30 cellular contexts compared by ENCODE assay signal in the genomic region with DNA sequence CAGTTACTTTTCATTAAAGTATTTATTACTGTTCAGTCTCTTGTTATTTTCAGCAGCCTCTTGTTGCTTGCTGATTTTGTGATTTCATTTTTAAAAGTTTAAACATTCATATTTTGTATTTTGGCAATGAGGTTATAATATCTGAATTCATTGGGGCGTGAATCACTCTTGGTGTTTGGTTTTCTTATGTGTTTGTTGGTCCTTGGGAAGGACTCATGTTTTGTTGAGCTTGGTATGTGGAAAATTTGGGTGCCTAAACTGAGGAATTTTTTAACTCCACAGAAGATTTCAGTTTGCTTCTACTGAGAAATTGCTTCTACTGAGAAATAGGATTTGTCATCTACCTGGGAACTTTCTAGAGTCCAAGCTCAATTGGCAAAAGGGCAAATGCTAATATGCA. TPM values are rescaled to one million over a fixed set of nuclear protein-coding genes. Genes with fewer than 3 reads are reported as not detected.
DNase-seq lines count a peak whose midpoint lies in the region; ATAC-seq and TF ChIP-seq lines count a peak whose summit lies in the region.
"Had no signal": no experiment of that assay in that cellular context is flagged by ENCODE, and none has a peak within 500 bp of the region (broad histone marks: within the 10 kb centered on the region; RNA-seq: fewer than 3 reads in every experiment).

No MANE protein-coding gene starts in this region.

- H3K4me3 Mint-ChIP-seq in glutamatergic neuron (ENCODE audit: unreplicated experiment) = no peak overlapping the region
- H3K4me3 Mint-ChIP-seq in stimulated activated effector memory CD8-positive, alpha-beta T cell treated with anti-CD3 and anti-CD28 coated beads, Interleukin-12 subunit alpha, Interleukin-12 subunit beta, amount 100 ng/mL, for 72 hours = no peak overlapping the region
- H3K4me3 Mint-ChIP-seq: activated CD8-positive, alpha-beta T cell treated with anti-CD3 and anti-CD28 coated beads for 36 hours; activated naive CD8-positive, alpha-beta T cell; endodermal cell had no signal

- no peak for ATAC-seq in stimulated activated effector memory CD8-positive, alpha-beta T cell treated with anti-CD3 and anti-CD28 coated beads, Interleukin-12 subunit alpha, Interleukin-12 subunit beta, amount 100 ng/mL, for 72 hours
- ATAC-seq in HG02623 (IDR thresholded peaks at IDR 0.05; ENCODE audit: unreplicated experiment) = no peak
- ATAC-seq: activated CD8-positive, alpha-beta T cell treated with anti-CD3 and anti-CD28 coated beads for 36 hours; gastroesophageal sphincter; left cardiac atrium; mucosa of descending colon; natural killer cell; Panc1 had no signal

- peaks cover 2% of the 10 kb centered on the region for H3K27me3 Mint-ChIP-seq in glutamatergic neuron (ENCODE audit: unreplicated experiment)
- H3K27me3 Mint-ChIP-seq: activated CD8-positive, alpha-beta T cell treated with anti-CD3 and anti-CD28 coated beads for 36 hours; activated naive CD8-positive, alpha-beta T cell had no signal

- TF ChIP-seq CTCF in glutamatergic neuron (IDR thresholded peaks at IDR 0.05; ENCODE audit: partially characterized antibody, unreplicated experiment) = no peak

- DNase-seq in GM04503 (ENCODE audit: low read depth) (peak; percentile 27), astrocyte of the hippocampus (ENCODE audit: low read depth, low spot score) (peak; percentile 44), glutamatergic neuron (no peak), SK-N-DZ (ENCODE audit: low spot score) (no peak), cerebellum (ENCODE audit: low spot score) (no peak)
- no peak for DNase-seq in stimulated activated effector memory CD8-positive, alpha-beta T cell treated with anti-CD3 and anti-CD28 coated beads, Interleukin-12 subunit alpha, Interleukin-12 subunit beta, amount 100 ng/mL, for 72 hours (ENCODE audit: low spot score in 2 of 2)
- DNase-seq: activated CD8-positive, alpha-beta T cell treated with anti-CD3 and anti-CD28 coated beads for 36 hours; C1 segment of cervical spinal cord; COR-L47; cortex of kidney; endodermal cell; GOT3; hippocampal formation; left cardiac atrium; MM.1S; mucosa of descending colon; natural killer cell; NCI-H1417; NCI-H2029; NCI-H526; nucleus accumbens; SHP77; stimulated activated CD4-positive, alpha-beta T cell treated with anti-CD3 and anti-CD28 coated beads, Interleukin-15, amount 100 ng/mL, for 24 hours; stimulated activated CD4-positive, alpha-beta T cell treated with anti-CD3 and anti-CD28 coated beads, Interleukin-4, amount 100 ng/mL, for 4 hours; SW 1271; transverse colon had no signal

- peaks cover 11% of the 10 kb centered on the region for H3K4me1 Mint-ChIP-seq in glutamatergic neuron (ENCODE audit: low read depth, unreplicated experiment)
- peaks cover 55% of the 10 kb centered on the region for H3K4me1 Mint-ChIP-seq in stimulated activated effector memory CD8-positive, alpha-beta T cell treated with anti-CD3 and anti-CD28 coated beads, Interleukin-12 subunit alpha, Interleukin-12 subunit beta, amount 100 ng/mL, for 72 hours

- H3K9me3 Mint-ChIP-seq in glutamatergic neuron (ENCODE audit: unreplicated experiment) = peaks cover 5% of the 10 kb centered on the region
- H3K9me3 Mint-ChIP-seq in stimulated activated effector memory CD8-positive, alpha-beta T cell treated with anti-CD3 and anti-CD28 coated beads, Interleukin-12 subunit alpha, Interleukin-12 subunit beta, amount 100 ng/mL, for 72 hours = peaks cover 16% of the 10 kb centered on the region

- H3K27ac Mint-ChIP-seq in glutamatergic neuron (ENCODE audit: unreplicated experiment) = peak overlapping the region; percentile 91
- H3K27ac Mint-ChIP-seq in stimulated activated effector memory CD8-positive, alpha-beta T cell treated with anti-CD3 and anti-CD28 coated beads, Interleukin-12 subunit alpha, Interleukin-12 subunit beta, amount 100 ng/mL, for 72 hours = peak overlapping the region; percentile 84
- H3K27ac Mint-ChIP-seq: activated CD8-positive, alpha-beta T cell treated with anti-CD3 and anti-CD28 coated beads for 36 hours; activated naive CD8-positive, alpha-beta T cell; endodermal cell; natural killer cell had no signal

- peaks cover 9% of the 10 kb centered on the region for H3K36me3 Mint-ChIP-seq in glutamatergic neuron (ENCODE audit: unreplicated experiment)
- peaks cover 12% of the 10 kb centered on the region for H3K36me3 Mint-ChIP-seq in stimulated activated effector memory CD8-positive, alpha-beta T cell treated with anti-CD3 and anti-CD28 coated beads, Interleukin-12 subunit alpha, Interleukin-12 subunit beta, amount 100 ng/mL, for 72 hours

RNA-seq across cellular contexts. Expression of a gene that starts 38.2 kb away (rescaled TPM):
- total RNA-seq in glutamatergic neuron (ENCODE audit: unreplicated experiment) (59.2 TPM), cerebellum (125 TPM)
- 7.6 and 14.1 TPM in 2 replicates for polyA plus RNA-seq in SK-N-DZ (2014; cell fraction: cytosol; rRNA removed)
- 9.7 and 16.0 TPM in 2 replicates for polyA plus RNA-seq in SK-N-DZ (2014; cell fraction: nucleus; rRNA removed)

Comparison
In these comparisons a context has a peak if more than half of its experiments do, and no peak if none do; other contexts are left out.
1. DNase-seq: peak in GM04503 (single experiment) and astrocyte of the hippocampus (single experiment); none in glutamatergic neuron (single experiment), stimulated activated effector memory CD8-positive, alpha-beta T cell treated with anti-CD3 and anti-CD28 coated beads, Interleukin-12 subunit alpha, Interleukin-12 subunit beta, amount 100 ng/mL, for 72 hours (0 of 2), SK-N-DZ (single experiment) and cerebellum (single experiment).